ENCODE assay signal across 1 cellular context in genomic region chr11:64006468-64006867, GRCh38.
TF ChIP-seq lines count a peak whose summit lies in the region.

No MANE protein-coding gene starts in this region.

TF ChIP-seq in HepG2, 621 proteins besides CTCF, POLR2A, EP300 and RAD21:
- TF ChIP-seq HNF1B (CRISPR knock-in tag; IDR thresholded peaks at IDR 0.05) (no peak), FUBP1 (CRISPR knock-in tag; IDR thresholded peaks at IDR 0.05; ENCODE audit: borderline replicate concordance) (no peak), ZNF629 (CRISPR knock-in tag; conservative IDR thresholded peaks at IDR 0.05) (0 out of 2 replicates have a peak, but pooled peaks have one; percentile 17), ZNF446 (CRISPR knock-in tag; IDR thresholded peaks at IDR 0.05) (no peak)
TF ChIP-seq in HepG2: peak in this region for 1.
